2 cellular contexts compared by ENCODE assay signal in genomic region chr7:78052112-78052511, GRCh38.
TF ChIP-seq lines count a peak whose summit lies in the region.

No MANE protein-coding gene starts in this region.

TF ChIP-seq in HEK293, 187 proteins besides CTCF, POLR2A, EP300 and RAD21 (continued from another document):
- TF ChIP-seq ZNF555 (tag by site-specific recombination; conservative IDR thresholded peaks at IDR 0.05), result no peak
TF ChIP-seq in HEK293: peak in this region for 1.

TF ChIP-seq in H1, 55 proteins besides CTCF, POLR2A, EP300 and RAD21 (continued from another document):
- TF ChIP-seq E2F6 (IDR thresholded peaks at IDR 0.05) (peak; percentile 71), ASH2L (IDR thresholded peaks at IDR 0.05; ENCODE audit: low read length) (peak; percentile 37), RBBP5 (IDR thresholded peaks at IDR 0.05; ENCODE audit: borderline replicate concordance, low read depth, low read length) (peak; percentile 50; the same call in 1 of the 2 replicates), BCL11A (IDR thresholded peaks at IDR 0.05; ENCODE audit: low read depth in 2 of 2, low read length in 2 of 2) (no peak), TBP (IDR thresholded peaks at IDR 0.05; ENCODE audit: low read depth, low read length) (peak; percentile 51; the same call in 1 of the 2 replicates), JUND (IDR thresholded peaks at IDR 0.05; ENCODE audit: low read length) (no peak), PHF8 (conservative IDR thresholded peaks at IDR 0.05; ENCODE audit: low read depth, low read length) (no peak)
